Comparison of ENCODE assay signal across 34 cellular contexts in genomic region chr15:29832709-29833108, GRCh38.
"Had no signal": no experiment of that assay in that cellular context is flagged by ENCODE, and none has a peak within 500 bp of the region (broad histone marks: within the 10 kb centered on the region; RNA-seq: fewer than 3 reads in every experiment).

No MANE protein-coding gene starts in this region.

- DNase-seq: Karpas-422, Kasumi-1, KG1, MG63, MM.1S, MV-4-11, NCI-H1048, NCI-H1092, NCI-H1092 treated with DMSO at 0.1 percent for 48 hours, NCI-H1105, NCI-H1105 treated with DMSO at 0.1 percent for 48 hours, NCI-H1417, NCI-H1417 treated with DMSO at 0.1 percent for 48 hours, NCI-H1436, NCI-H1436 treated with DMSO at 0.1 percent for 48 hours, NCI-H146, NCI-H1694, NCI-H1694 treated with DMSO at 0.1 percent for 48 hours, NCI-H187, NCI-H187 treated with DMSO at 0.1 percent for 48 hours, NCI-H1930, NCI-H2029, NCI-H2029 treated with DMSO at 0.1 percent for 48 hours, NCI-H2081, NCI-H2081 treated with DMSO at 0.1 percent for 48 hours, NCI-H2107, NCI-H2171, NCI-H2171 treated with DMSO at 0.1 percent for 48 hours, NCI-H2227 treated with DMSO at 0.1 percent for 48 hours, NCI-H226, NCI-H345, NCI-H446, NCI-H446 treated with DMSO at 0.1 percent for 48 hours had no signal

- H3K36me3 ChIP-seq: MG63 had no signal

- H3K27ac ChIP-seq: KMS-11 had no signal

- H3K4me3 ChIP-seq: MG63 had no signal

- H3K9me3 ChIP-seq: MG63 had no signal

- H3K27me3 ChIP-seq: MG63 had no signal

- H3K4me2 ChIP-seq: KMS-11 had no signal
